8 cellular contexts compared by ENCODE assay signal in genomic region chr19:1407662-1408299, GRCh38. TPM values are rescaled to one million over a fixed set of nuclear protein-coding genes. Genes with fewer than 3 reads are reported as not detected.
A peak's percentile ranks its signal among the peaks of the same experiment; 100 is the strongest.
DNase-seq lines count a peak whose midpoint lies in the region; ATAC-seq, FAIRE-seq and TF ChIP-seq lines count a peak whose summit lies in the region.

No MANE protein-coding gene starts in this region.

- H3K4me1 Mint-ChIP-seq in central memory CD8-positive, alpha-beta T cell = peaks cover 47% of the 10 kb centered on the region
- H3K4me1 Mint-ChIP-seq in type B pancreatic cell (ENCODE audit: unreplicated experiment) = peaks cover 33% of the 10 kb centered on the region

- H3K9ac ChIP-seq in muscle layer of colon (ENCODE audit: low read length) = peak overlapping the region; percentile 10

- TF ChIP-seq CTCF in type B pancreatic cell (conservative IDR thresholded peaks at IDR 0.05) = no peak

- H3K4me1 ChIP-seq in SJCRH30 (peaks cover 6% of the 10 kb centered on the region; the same call in 1 of the 2 replicates), muscle layer of colon (ENCODE audit: insufficient read depth, low read length) (peaks cover 42% of the 10 kb centered on the region)

- H3K27ac ChIP-seq in SJCRH30 (peak overlapping the region; percentile 89), muscle layer of colon (ENCODE audit: low read depth, low read length) (peak overlapping the region; percentile 97)

- peak; percentile 66 for DNase-seq in GM12892 (ENCODE audit: insufficient read length)
- no peak for DNase-seq in SJCRH30
- peak; percentile 25 to 28 for DNase-seq in central memory CD8-positive, alpha-beta T cell (ENCODE audit: low spot score in 2 of 2)
- DNase-seq in type B pancreatic cell (ENCODE audit: extremely low spot score, unreplicated experiment) = no peak
- DNase-seq in LoVo (ENCODE audit: low spot score) = no peak
- DNase-seq in NCI-H1048 (lab: John Stamatoyannopoulos, UW) = no peak

- FAIRE-seq in GM12892 (lab: Jason Lieb, UNC) = no peak

- H3K36me3 Mint-ChIP-seq in central memory CD8-positive, alpha-beta T cell (ENCODE audit: insufficient read depth) = peaks cover 22% of the 10 kb centered on the region
- peaks cover 3% of the 10 kb centered on the region for H3K36me3 Mint-ChIP-seq in type B pancreatic cell

- peak; percentile 33 for ATAC-seq in HG02642 (IDR thresholded peaks at IDR 0.05; ENCODE audit: poor library complexity, unreplicated experiment)
- ATAC-seq in central memory CD8-positive, alpha-beta T cell (replicated peaks; ENCODE audit: extremely low read depth, poor library complexity, severe bottlenecking) = peak; percentile 4

- H3K27me3 Mint-ChIP-seq in central memory CD8-positive, alpha-beta T cell = peaks cover 5% of the 10 kb centered on the region
- H3K27me3 Mint-ChIP-seq in type B pancreatic cell = no peaks in the 10 kb centered on the region

- H3K9me3 Mint-ChIP-seq in central memory CD8-positive, alpha-beta T cell = no peaks in the 10 kb centered on the region
- H3K9me3 Mint-ChIP-seq in type B pancreatic cell = no peaks in the 10 kb centered on the region

- TF ChIP-seq POLR2A in GM12892 (IDR thresholded peaks at IDR 0.05; ENCODE audit: low read depth, low read length) = no peak; the same call in 1 of the 2 replicates

- H3K9me3 ChIP-seq in SJCRH30 (replicated peaks) = no peaks in the 10 kb centered on the region
- H3K9me3 ChIP-seq in muscle layer of colon (ENCODE audit: low read length) = no peaks in the 10 kb centered on the region

- H3K27me3 ChIP-seq in SJCRH30 (no peaks in the 10 kb centered on the region), muscle layer of colon (ENCODE audit: control insufficient read depth in 1 of 2, insufficient read depth in 2 of 2, low read length in 2 of 2) (no peaks in the 10 kb centered on the region)

- peak overlapping the region; percentile 94 for H3K4me3 Mint-ChIP-seq in central memory CD8-positive, alpha-beta T cell
- peak overlapping the region; percentile 39 for H3K4me3 Mint-ChIP-seq in type B pancreatic cell

- peak overlapping the region; percentile 99 for H3K4me3 ChIP-seq in SJCRH30
- H3K4me3 ChIP-seq in muscle layer of colon (ENCODE audit: low read depth in 1 of 2, low read length in 2 of 2) = peak overlapping the region; percentile 57 to 94

- H3K27ac Mint-ChIP-seq in central memory CD8-positive, alpha-beta T cell (ENCODE audit: low read depth) = peak overlapping the region; percentile 67
- H3K27ac Mint-ChIP-seq in type B pancreatic cell = no peak overlapping the region

- H3K36me3 ChIP-seq in SJCRH30 (peaks cover 16% of the 10 kb centered on the region), muscle layer of colon (ENCODE audit: insufficient read depth, low read length) (no peaks in the 10 kb centered on the region)

RNA-seq across cellular contexts. Expression of gene DAZAP1, which starts 0.4 kb away (rescaled TPM):
- polyA plus RNA-seq in GM12892 (2012; ENCODE audit: missing spikeins) = 74.9 TPM
- total RNA-seq in SJCRH30 (2014; rRNA removed; shearing (Covaris generic)) = 132 and 138 TPM in 2 replicates
- total RNA-seq in type B pancreatic cell (ENCODE audit: low replicate concordance) = 124 and 141 TPM in 2 replicates

RNA-seq across cellular contexts. Expression of gene GAMT, which starts 6.4 kb away (rescaled TPM):
- polyA plus RNA-seq in GM12892 (2012; ENCODE audit: missing spikeins) = 12.3 TPM
- total RNA-seq in SJCRH30 (2014; rRNA removed; shearing (Covaris generic)) = 13.7 and 15.2 TPM in 2 replicates
- total RNA-seq in type B pancreatic cell (ENCODE audit: low replicate concordance) = 33.7 and 37.9 TPM in 2 replicates

RNA-seq across cellular contexts. Expression of gene NDUFS7, which starts 24.1 kb away (rescaled TPM):
- polyA plus RNA-seq in GM12892 (2012; ENCODE audit: missing spikeins) = 13.5 TPM
- total RNA-seq in SJCRH30 (2014; rRNA removed; shearing (Covaris generic)) = 31.4 and 39.6 TPM in 2 replicates
- 83.3 and 98.3 TPM in 2 replicates for total RNA-seq in type B pancreatic cell (ENCODE audit: low replicate concordance)

RNA-seq across cellular contexts. Expression of gene RPS15, which starts 30.4 kb away (rescaled TPM):
- 1,490 TPM for polyA plus RNA-seq in GM12892 (2012; ENCODE audit: missing spikeins)
- 1,359 and 1,591 TPM in 2 replicates for total RNA-seq in SJCRH30 (2014; rRNA removed; shearing (Covaris generic))
- total RNA-seq in type B pancreatic cell (ENCODE audit: low replicate concordance) = 1,251 and 1,344 TPM in 2 replicates

RNA-seq across cellular contexts. Expression of gene APC2, which starts 42.1 kb away (rescaled TPM):
- 0.23 TPM for polyA plus RNA-seq in GM12892 (2012; ENCODE audit: missing spikeins)
- 0.13 and 0.24 TPM in 2 replicates for total RNA-seq in SJCRH30 (2014; rRNA removed; shearing (Covaris generic))
- total RNA-seq in type B pancreatic cell (ENCODE audit: low replicate concordance) = 1.2 and 9.2 TPM in 2 replicates

Comparison
In these comparisons a context has a peak if more than half of its experiments do, and no peak if none do; other contexts are left out.
1. DNase-seq: peak in GM12892 (single experiment) and central memory CD8-positive, alpha-beta T cell (2 of 2); none in SJCRH30 (0 of 2), type B pancreatic cell (single experiment), LoVo (single experiment) and NCI-H1048 (single experiment).